ENCODE assay signal across 16 cellular contexts in genomic region chr18:37304012-37304680, GRCh38.
DNase-seq lines count a peak whose midpoint lies in the region; ATAC-seq and TF ChIP-seq lines count a peak whose summit lies in the region.
"Had no signal": no experiment of that assay in that cellular context is flagged by ENCODE, and none has a peak within 500 bp of the region (broad histone marks: within the 10 kb centered on the region; RNA-seq: fewer than 3 reads in every experiment).

No MANE protein-coding gene starts in this region.

- peaks cover 20% of the 10 kb centered on the region for H3K27me3 Mint-ChIP-seq in nephron (ENCODE audit: low read depth)

- no peak overlapping the region for H3K4me3 ChIP-seq in HFF-Myc (replicated peaks; ENCODE audit: low read depth, low read length)
- H3K4me3 ChIP-seq: GM23248 had no signal

- H3K27ac ChIP-seq in cingulate gyrus (ENCODE audit: low read depth, low read length), result peak overlapping the region; percentile 60
- H3K27ac ChIP-seq: GM23248 had no signal

- no peak for ATAC-seq in GM19351 (IDR thresholded peaks at IDR 0.05; ENCODE audit: unreplicated experiment)
- ATAC-seq: CD8-positive, alpha-beta T cell; HCT116; HepG2 had no signal

- H3K36me3 Mint-ChIP-seq in nephron (ENCODE audit: low read depth), result no peaks in the 10 kb centered on the region
- H3K36me3 Mint-ChIP-seq: CD14-positive monocyte; CD8-positive, alpha-beta T cell had no signal

- H3K4me3 Mint-ChIP-seq in nephron, result no peak overlapping the region
- H3K4me3 Mint-ChIP-seq: CD14-positive monocyte; CD8-positive, alpha-beta T cell had no signal

- peaks cover 47% of the 10 kb centered on the region for H3K4me1 Mint-ChIP-seq in nephron

- H3K9me3 Mint-ChIP-seq in nephron, result no peaks in the 10 kb centered on the region
- H3K9me3 Mint-ChIP-seq: CD14-positive monocyte; CD8-positive, alpha-beta T cell had no signal

- H3K27ac Mint-ChIP-seq in nephron, result peak overlapping the region; percentile 16 to 76 (median 27)
- H3K27ac Mint-ChIP-seq: CD14-positive monocyte; CD8-positive, alpha-beta T cell had no signal

- DNase-seq in HFF-Myc (ENCODE audit: extremely low read depth, low read depth) (peak; percentile 15), superior temporal gyrus (ENCODE audit: extremely low spot score) (peak; percentile 49), GDM1 (lab: John Stamatoyannopoulos, UW) (no peak), DMS53 (lab: John Stamatoyannopoulos, UW) (no peak)
- DNase-seq: CD8-positive, alpha-beta T cell; COR-L47; DMS153; DND-41; GF-D8; GM23248 had no signal

- TF ChIP-seq CTCF in HFF-Myc (IDR thresholded peaks at IDR 0.05; ENCODE audit: low read depth, low read length, missing control alignments), result no peak
- no peak for TF ChIP-seq CTCF in nephron (IDR thresholded peaks at IDR 0.05; ENCODE audit: unreplicated experiment in 3 of 3)

Comparison
In these comparisons a context has a peak if more than half of its experiments do, and no peak if none do; other contexts are left out.
1. DNase-seq: peak in HFF-Myc (single experiment) and superior temporal gyrus (single experiment); none in GDM1 (single experiment) and DMS53 (single experiment).